In the genomic region with DNA sequence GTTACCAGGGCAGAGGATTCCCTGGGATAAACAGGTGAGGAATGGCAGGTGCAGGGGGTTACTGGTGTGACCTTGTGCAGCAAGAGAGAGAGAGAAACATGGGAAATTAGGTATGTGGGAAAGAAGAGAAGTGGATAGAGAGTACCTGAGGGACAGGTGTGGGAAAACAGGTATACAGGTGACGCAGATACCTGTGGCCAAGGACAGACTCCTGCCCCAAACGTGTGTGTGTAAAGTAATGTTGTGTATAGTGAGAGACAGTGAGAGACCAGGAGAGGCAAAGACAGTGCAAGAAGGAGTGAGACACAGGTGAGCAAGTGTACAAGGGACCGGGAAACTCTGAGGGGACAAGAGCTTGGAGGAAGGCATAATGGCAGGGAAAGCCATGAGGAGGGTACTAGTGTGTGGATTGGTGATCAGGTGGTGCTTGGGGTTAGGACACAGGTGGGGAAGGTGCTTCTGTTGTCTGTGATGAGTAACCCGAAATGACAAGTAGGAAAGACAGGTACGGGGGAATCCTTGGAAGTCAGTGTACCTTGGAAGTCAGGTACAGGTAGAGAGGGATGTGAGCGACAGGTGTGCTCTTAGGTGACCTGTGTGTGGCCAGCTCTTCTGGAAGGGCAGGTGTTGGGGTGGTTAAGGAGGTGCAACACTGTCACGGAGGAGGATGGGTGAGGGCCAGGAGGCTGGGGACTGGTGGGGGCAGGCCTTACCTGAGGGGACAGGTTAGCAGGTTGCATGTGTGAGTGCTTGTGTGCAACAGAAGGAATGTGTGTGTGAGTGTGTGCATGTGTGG, we compare ENCODE assay signal across 24 cellular contexts. TPM values are rescaled to one million over a fixed set of nuclear protein-coding genes. Genes with fewer than 3 reads are reported as not detected.
"Had no signal": no experiment of that assay in that cellular context is flagged by ENCODE, and none has a peak within 500 bp of the region (broad histone marks: within the 10 kb centered on the region; RNA-seq: fewer than 3 reads in every experiment).

No MANE protein-coding gene starts in this region.

- H3K27ac ChIP-seq: coronary artery, esophagus squamous epithelium, heart left ventricle, testis, vagina had no signal

- H3K36me3 Mint-ChIP-seq: activated CD8-positive, alpha-beta memory T cell treated with anti-CD3 and anti-CD28 coated beads, Interleukin-2, amount 10 ng/mL, durations not matched to agents 7 days and 5 days; activated naive CD4-positive, alpha-beta T cell treated with anti-CD3 and anti-CD28 coated beads, Interleukin-2, amount 10 ng/mL, durations not matched to agents 7 days and 5 days; natural killer cell; type B pancreatic cell had no signal

- H3K4me3 ChIP-seq: coronary artery, esophagus squamous epithelium, heart left ventricle, testis, vagina had no signal

- ATAC-seq: activated CD8-positive, alpha-beta memory T cell treated with anti-CD3 and anti-CD28 coated beads, Interleukin-2, amount 10 ng/mL, durations not matched to agents 7 days and 5 days; heart left ventricle; left cardiac atrium; natural killer cell had no signal

- H3K36me3 ChIP-seq: esophagus squamous epithelium, heart left ventricle, vagina had no signal

- H3K4me3 Mint-ChIP-seq: activated B cell treated with CpG ODN at 0.5 μM for 24 hours; activated CD4-positive, alpha-beta memory T cell treated with anti-CD3 and anti-CD28 coated beads, Interleukin-2, amount 10 ng/mL, durations not matched to agents 7 days and 5 days; activated CD8-positive, alpha-beta memory T cell treated with anti-CD3 and anti-CD28 coated beads, Interleukin-2, amount 10 ng/mL, durations not matched to agents 7 days and 5 days; activated naive CD4-positive, alpha-beta T cell treated with anti-CD3 and anti-CD28 coated beads, Interleukin-2, amount 10 ng/mL, durations not matched to agents 7 days and 5 days; natural killer cell; type B pancreatic cell had no signal

- H3K9me3 Mint-ChIP-seq: activated B cell treated with CpG ODN at 0.5 μM for 24 hours; activated CD4-positive, alpha-beta memory T cell treated with anti-CD3 and anti-CD28 coated beads, Interleukin-2, amount 10 ng/mL, durations not matched to agents 7 days and 5 days; activated naive CD4-positive, alpha-beta T cell treated with anti-CD3 and anti-CD28 coated beads, Interleukin-2, amount 10 ng/mL, durations not matched to agents 7 days and 5 days; natural killer cell; type B pancreatic cell had no signal

- H3K9me3 ChIP-seq: esophagus squamous epithelium, heart left ventricle, testis, vagina had no signal

- H3K27ac Mint-ChIP-seq: activated B cell treated with CpG ODN at 0.5 μM for 24 hours; activated CD4-positive, alpha-beta memory T cell treated with anti-CD3 and anti-CD28 coated beads, Interleukin-2, amount 10 ng/mL, durations not matched to agents 7 days and 5 days; activated CD8-positive, alpha-beta memory T cell treated with anti-CD3 and anti-CD28 coated beads, Interleukin-2, amount 10 ng/mL, durations not matched to agents 7 days and 5 days; activated naive CD4-positive, alpha-beta T cell treated with anti-CD3 and anti-CD28 coated beads, Interleukin-2, amount 10 ng/mL, durations not matched to agents 7 days and 5 days; natural killer cell; progenitor cell of endocrine pancreas; type B pancreatic cell had no signal

- DNase-seq: activated B cell treated with CpG ODN at 0.5 μM for 24 hours; activated CD4-positive, alpha-beta memory T cell treated with anti-CD3 and anti-CD28 coated beads, Interleukin-2, amount 10 ng/mL, durations not matched to agents 7 days and 5 days; activated CD4-positive, alpha-beta T cell treated with anti-CD3 and anti-CD28 coated beads for 48 hours; activated CD8-positive, alpha-beta memory T cell treated with anti-CD3 and anti-CD28 coated beads, Interleukin-2, amount 10 ng/mL, durations not matched to agents 7 days and 5 days; activated effector memory CD4-positive, alpha-beta T cell treated with anti-CD3 and anti-CD28 coated beads, Interleukin-2, amount 50 U/mL, for 16 hours; activated naive CD4-positive, alpha-beta T cell treated with anti-CD3 and anti-CD28 coated beads, Interleukin-2, amount 10 ng/mL, durations not matched to agents 7 days and 5 days; activated T-cell treated with anti-CD3 and anti-CD28 coated beads for 4 hours; amygdala; cerebellar nuclear complex; esophagus squamous epithelium; heart left ventricle; islet precursor cell; left cardiac atrium; midbrain; natural killer cell; stimulated activated CD4-positive, alpha-beta T cell treated with anti-CD3 and anti-CD28 coated beads, Interleukin-4, amount 100 ng/mL, for 1 hour; stimulated activated naive CD4-positive, alpha-beta T cell; testis had no signal

RNA-seq across cellular contexts. Expression of a gene that starts 2.8 kb away (rescaled TPM):
- total RNA-seq: esophagus squamous epithelium, liver had no signal
- polyA plus RNA-seq: heart left ventricle, liver had no signal

RNA-seq across cellular contexts. Expression of a gene that starts 48.3 kb away (rescaled TPM):
- total RNA-seq: osteocyte, vagina had no signal
